In genomic region chr15:56160966-56161365, GRCh38 we compare ENCODE assay signal across 20 cellular contexts.
DNase-seq lines count a peak whose midpoint lies in the region; ATAC-seq, FAIRE-seq and TF ChIP-seq lines count a peak whose summit lies in the region.
"Had no signal": no experiment of that assay in that cellular context is flagged by ENCODE, and none has a peak within 500 bp of the region (broad histone marks: within the 10 kb centered on the region; RNA-seq: fewer than 3 reads in every experiment).

No MANE protein-coding gene starts in this region.

- H3K27ac ChIP-seq in A673 (ENCODE audit: low read depth, low read length, poor library complexity, severe bottlenecking), result peak overlapping the region; percentile 33
- H3K27ac ChIP-seq in H9 (ENCODE audit: insufficient read length, low read depth, low read length), result no peak overlapping the region
- H3K27ac ChIP-seq in astrocyte (ENCODE audit: low read depth, low read length), result no peak overlapping the region
- no peak overlapping the region for H3K27ac ChIP-seq in HepG2 (ENCODE audit: extremely low read length, insufficient read depth, low read length)
- H3K27ac ChIP-seq: gastroesophageal sphincter, psoas muscle had no signal

- H3T11ph ChIP-seq in H9 (ENCODE audit: low read length), result no peak overlapping the region

- H3K56ac ChIP-seq in H9 (ENCODE audit: insufficient read length, low read depth, low read length), result no peak overlapping the region

- no peak overlapping the region for H2BK15ac ChIP-seq in H9 (ENCODE audit: low read depth, low read length)

- TF ChIP-seq EP300 in HepG2 (IDR thresholded peaks at IDR 0.05; ENCODE audit: low read depth in 2 of 2, low read length in 2 of 2) (no peak), HepG2 (CRISPR knock-in tag; IDR thresholded peaks at IDR 0.05; ENCODE audit: borderline replicate concordance) (no peak)

- DNase-seq in A673 (ENCODE audit: low spot score), result no peak
- DNase-seq in H9, result no peak
- DNase-seq in astrocyte (ENCODE audit: low read depth), result no peak
- no peak for DNase-seq in memory B cell (ENCODE audit: low spot score in 2 of 2)
- DNase-seq in HepG2 (ENCODE audit: low spot score), result no peak
- no peak for DNase-seq in activated CD4-positive, alpha-beta T cell treated with anti-CD3 and anti-CD28 coated beads for 4 hours
- no peak for DNase-seq in AG20443 (ENCODE audit: low spot score)
- DNase-seq: activated CD4-positive, alpha-beta T cell treated with anti-CD3 and anti-CD28 coated beads, Interleukin-2, amount 50 U/mL, for 4 hours; cortex of kidney; KBM-7; left cardiac atrium; midbrain; NCI-H1930; nephron progenitor cell; psoas muscle had no signal

- H3K9me3 Mint-ChIP-seq in H9 (peaks cover 3 to 4% of the 10 kb centered on the region in 2 experiments; a peak in 4 of 5 replicates), astrocyte (ENCODE audit: unreplicated experiment) (no peaks in the 10 kb centered on the region), memory B cell (peaks cover 4% of the 10 kb centered on the region)

- H3K79me1 ChIP-seq in H9 (ENCODE audit: insufficient read depth, low read depth, low read length, poor library complexity, severe bottlenecking), result peaks cover 2% of the 10 kb centered on the region

- H3K36me3 ChIP-seq in A673 (ENCODE audit: insufficient read depth, low read length, poor library complexity, severe bottlenecking) (no peaks in the 10 kb centered on the region), astrocyte (ENCODE audit: insufficient read depth, low read length) (no peaks in the 10 kb centered on the region), HepG2 (replicated peaks in 1 of 2; ENCODE audit: control insufficient read depth in 1 of 2, insufficient read depth in 2 of 2, low read length in 2 of 2) (peaks cover 0 to 13% of the 10 kb centered on the region in 2 experiments; a peak in 3 of 5 replicates)
- H3K36me3 ChIP-seq: gastroesophageal sphincter had no signal

- no peak overlapping the region for H4K91ac ChIP-seq in H9 (ENCODE audit: insufficient read length, low read depth, low read length)

- no peak for TF ChIP-seq RAD21 in HepG2 (CRISPR knock-in tag; IDR thresholded peaks at IDR 0.05)

- intact Hi-C loops in A673 (cut with micrococcal nuclease; ENCODE audit: unreplicated experiment) (no loop called here), HepG2 (cut with micrococcal nuclease; ENCODE audit: unreplicated experiment) (no loop called here)

- H3K4me3 Mint-ChIP-seq in H9, result no peak overlapping the region
- H3K4me3 Mint-ChIP-seq in astrocyte (ENCODE audit: unreplicated experiment), result no peak overlapping the region
- H3K4me3 Mint-ChIP-seq in memory B cell, result no peak overlapping the region
- H3K4me3 Mint-ChIP-seq: activated naive CD8-positive, alpha-beta T cell; nephron progenitor cell had no signal

- H3K4me1 ChIP-seq in A673 (ENCODE audit: insufficient read depth, low read length, poor library complexity, severe bottlenecking), result peaks cover 22% of the 10 kb centered on the region
- no peaks in the 10 kb centered on the region for H3K4me1 ChIP-seq in H9 (ENCODE audit: insufficient read depth, low read length)
- no peaks in the 10 kb centered on the region for H3K4me1 ChIP-seq in astrocyte (ENCODE audit: insufficient read depth, low read length)
- 0 out of 2 replicates have a peak, but pooled peaks cover 4% of the 10 kb centered on the region for H3K4me1 ChIP-seq in HepG2 (ENCODE audit: insufficient read depth, low read length)

- H2AFZ ChIP-seq in H9 (ENCODE audit: low read length) (no peak overlapping the region), astrocyte (ENCODE audit: low read depth, low read length) (no peak overlapping the region), HepG2 (ENCODE audit: low read length) (no peak overlapping the region)

- FAIRE-seq in astrocyte (lab: Jason Lieb, UNC), result peak; percentile 17
- no peak for FAIRE-seq in HepG2 (lab: Jason Lieb, UNC)
- FAIRE-seq: endothelial cell of umbilical vein, TTC549 had no signal

- no peak overlapping the region for H3K4ac ChIP-seq in H9 (ENCODE audit: low read depth, low read length)

- H3K79me2 ChIP-seq in H9 (ENCODE audit: insufficient read depth, low read length) (peaks cover 9% of the 10 kb centered on the region; the same call in 1 of the 2 replicates), astrocyte (ENCODE audit: insufficient read depth, low read length) (peaks cover 78% of the 10 kb centered on the region), HepG2 (ENCODE audit: insufficient read depth, low read length) (peaks cover 19% of the 10 kb centered on the region)

- no peaks in the 10 kb centered on the region for H3K27me3 Mint-ChIP-seq in H9 (ENCODE audit: low read depth)
- H3K27me3 Mint-ChIP-seq in astrocyte (ENCODE audit: low read depth, unreplicated experiment), result no peaks in the 10 kb centered on the region
- H3K27me3 Mint-ChIP-seq in memory B cell, result no peaks in the 10 kb centered on the region
- H3K27me3 Mint-ChIP-seq: activated naive CD8-positive, alpha-beta T cell had no signal

- no peak overlapping the region for H3K4me3 ChIP-seq in A673 (ENCODE audit: low read depth, low read length, poor library complexity, severe bottlenecking)
- H3K4me3 ChIP-seq in astrocyte (ENCODE audit: insufficient read depth, low read depth, low read length), result no peak overlapping the region
- no peak overlapping the region for H3K4me3 ChIP-seq in HepG2 (replicated peaks in 1 of 3; ENCODE audit: insufficient read depth in 1 of 3, low read depth in 2 of 3, low read length in 3 of 3)
- H3K4me3 ChIP-seq: gastroesophageal sphincter, psoas muscle had no signal

- TF ChIP-seq CTCF in A673 (conservative IDR thresholded peaks at IDR 0.05; ENCODE audit: low read depth, low read length) (no peak), H9 (conservative IDR thresholded peaks at IDR 0.05) (no peak), astrocyte (IDR thresholded peaks at IDR 0.05; ENCODE audit: insufficient read depth, low read depth, low read length) (no peak), HepG2 (CRISPR knock-in tag; IDR thresholded peaks at IDR 0.05) (no peak)

- BruUV-seq in A673 (replicated peaks; lab: Mats Ljungman, UMichigan), result no TSS peak
- BruUV-seq in HepG2 (replicated peaks; lab: Mats Ljungman, UMichigan), result no TSS peak

- H2BK20ac ChIP-seq in H9 (ENCODE audit: low read depth, low read length, poor library complexity, severe bottlenecking), result no peak overlapping the region

- H3K4me1 Mint-ChIP-seq in H9 (peaks cover 15 to 19% of the 10 kb centered on the region in 2 experiments), astrocyte (ENCODE audit: low read depth, unreplicated experiment) (peaks cover 28% of the 10 kb centered on the region), memory B cell (peaks cover 20% of the 10 kb centered on the region)

- H4K8ac ChIP-seq in H9 (replicated peaks; ENCODE audit: insufficient read length, low read depth, low read length), result no peak overlapping the region

- peaks cover 9 to 12% (median 11%) of the 10 kb centered on the region in 3 experiments; a peak in 6 of 7 replicates for H3K36me3 Mint-ChIP-seq in H9 (ENCODE audit: insufficient read depth in 1 of 3, low read depth in 3 of 3)
- peaks cover 3% of the 10 kb centered on the region for H3K36me3 Mint-ChIP-seq in astrocyte (ENCODE audit: low read depth, unreplicated experiment)
- peaks cover 16% of the 10 kb centered on the region for H3K36me3 Mint-ChIP-seq in memory B cell

- in situ Hi-C loops in HepG2 (cut with HindIII; ENCODE audit: extremely low pct_ligation_motif_present, low pct_unique_long_range_greater_than_20kb), result no loop called here

- H3K27ac Mint-ChIP-seq in H9 (peak overlapping the region; percentile 2 to 50 (median 46); a peak in 3 of 7 replicates), astrocyte (ENCODE audit: unreplicated experiment) (peak overlapping the region; percentile 75), memory B cell (peak overlapping the region; percentile 58)

- ATAC-seq in memory B cell (ENCODE audit: low read depth), result no peak
- ATAC-seq in HepG2, result no peak
- ATAC-seq: gastroesophageal sphincter, left cardiac atrium, Panc1, psoas muscle had no signal

- POLR2A ChIA-PET in A673 (lab: Charles Lee; ENCODE audit: low non-redundant PET) (no interaction called here), HepG2 (lab: Yijun Ruan, JAX) (no interaction called here)

- no peak overlapping the region for H2BK5ac ChIP-seq in H9 (ENCODE audit: insufficient read length, low read length)

- WGBS in H9 (ENCODE audit: extremely low coverage, insufficient read length, low lambda C conversion rate), result no CpG with 5 or more reads among the region's 1 CpG
- WGBS in HepG2 (ENCODE audit: low lambda C conversion rate), result 98% methylated on average over 1 of the region's 1 CpG

- TF ChIP-seq POLR2A in HepG2 (IDR thresholded peaks at IDR 0.05; ENCODE audit: insufficient read depth in 1 of 2, low read depth in 2 of 2, low read length in 2 of 2), result no peak

- H2BK120ac ChIP-seq in H9 (ENCODE audit: low read depth, low read length, poor library complexity, severe bottlenecking), result no peak overlapping the region

- H4K20me1 ChIP-seq in H9 (ENCODE audit: control insufficient read depth, insufficient read depth, insufficient read length) (no peaks in the 10 kb centered on the region), astrocyte (ENCODE audit: insufficient read depth, low read length) (peaks cover 60% of the 10 kb centered on the region), HepG2 (ENCODE audit: insufficient read depth, low read length) (no peaks in the 10 kb centered on the region; the same call in 1 of the 2 replicates)

- CTCF ChIA-PET in A673 (lab: Charles Lee), result no interaction called here
- CTCF ChIA-PET in HepG2 (lab: Yijun Ruan, JAX; ENCODE audit: low intra/inter-chr PET ratio, low total read pairs), result no interaction called here

- H3K18ac ChIP-seq in H9 (ENCODE audit: insufficient read length, low read depth, low read length), result no peak overlapping the region

- no peak overlapping the region for H3K23ac ChIP-seq in H9 (ENCODE audit: insufficient read length, low read depth, low read length)

- H2AK5ac ChIP-seq in H9 (ENCODE audit: insufficient read length, low read length), result no peak overlapping the region

- H3K9ac ChIP-seq in H9 (ENCODE audit: extremely low read depth, insufficient read length, low read length) (no peak overlapping the region), astrocyte (ENCODE audit: low read length) (no peak overlapping the region), HepG2 (ENCODE audit: insufficient read depth, low read depth, low read length) (no peak overlapping the region)

- no peak overlapping the region for H3K14ac ChIP-seq in H9 (ENCODE audit: insufficient read depth, low read length)

- no peak overlapping the region for H2BK12ac ChIP-seq in H9 (ENCODE audit: insufficient read length, low read depth, low read length)

- no peaks in the 10 kb centered on the region for H3K23me2 ChIP-seq in H9 (ENCODE audit: insufficient read length, low read depth, low read length, poor library complexity, severe bottlenecking)

- H3K9me3 ChIP-seq in A673 (ENCODE audit: low read depth, low read length, poor library complexity, severe bottlenecking), result no peaks in the 10 kb centered on the region
- no peaks in the 10 kb centered on the region for H3K9me3 ChIP-seq in H9 (ENCODE audit: control insufficient read depth, low read depth, low read length)
- no peaks in the 10 kb centered on the region for H3K9me3 ChIP-seq in astrocyte (ENCODE audit: insufficient read depth, low read depth, low read length)
- H3K9me3 ChIP-seq in HepG2 (ENCODE audit: low read length), result no peaks in the 10 kb centered on the region
- H3K9me3 ChIP-seq: gastroesophageal sphincter, psoas muscle had no signal

- H3K4me2 ChIP-seq in H9 (ENCODE audit: insufficient read depth, insufficient read length, low read length) (no peak overlapping the region), astrocyte (ENCODE audit: low read length) (no peak overlapping the region), HepG2 (ENCODE audit: low read depth, low read length) (no peak overlapping the region)

- H3K27me3 ChIP-seq in A673 (replicated peaks; ENCODE audit: insufficient read depth, low read depth, low read length, poor library complexity) (no peaks in the 10 kb centered on the region), H9 (ENCODE audit: insufficient read depth, low read length) (no peaks in the 10 kb centered on the region), astrocyte (ENCODE audit: insufficient read depth, low read length) (no peaks in the 10 kb centered on the region), HepG2 (ENCODE audit: control insufficient read depth in 1 of 2, insufficient read depth in 2 of 2, low read length in 2 of 2) (no peaks in the 10 kb centered on the region)
- H3K27me3 ChIP-seq: gastroesophageal sphincter had no signal

- no peak overlapping the region for H4K5ac ChIP-seq in H9 (ENCODE audit: insufficient read length, low read depth, low read length)
